37 cellular contexts compared by ENCODE assay signal in genomic region chr3:58708116-58708791, GRCh38. TPM values are rescaled to one million over a fixed set of nuclear protein-coding genes. Genes with fewer than 3 reads are reported as not detected.
"Had no signal": no experiment of that assay in that cellular context is flagged by ENCODE, and none has a peak within 500 bp of the region (broad histone marks: within the 10 kb centered on the region; RNA-seq: fewer than 3 reads in every experiment).

No MANE protein-coding gene starts in this region.

- FAIRE-seq: astrocyte, endometrium, endothelial cell of umbilical vein had no signal

- H3K9me3 ChIP-seq: colonic mucosa, esophagus squamous epithelium, gastroesophageal sphincter had no signal

- H3K4me3 Mint-ChIP-seq: activated CD4-positive, alpha-beta memory T cell treated with anti-CD3 and anti-CD28 coated beads for 36 hours; activated CD4-positive, alpha-beta T cell treated with anti-CD3 and anti-CD28 coated beads for 36 hours; activated CD4-positive, alpha-beta T cell treated with anti-CD3 and anti-CD28 coated beads, Interleukin-2, amount 10 ng/mL, durations not matched to agents 24 days and 14 days; activated CD8-positive, alpha-beta memory T cell treated with anti-CD3 and anti-CD28 coated beads, Interleukin-2, amount 10 ng/mL, durations not matched to agents 7 days and 5 days; activated CD8-positive, alpha-beta T cell treated with anti-CD3 and anti-CD28 coated beads, Interleukin-2, amount 10 ng/mL, durations not matched to agents 7 days and 5 days; activated naive CD8-positive, alpha-beta T cell; activated T-cell treated with anti-CD3 and anti-CD28 coated beads, Interleukin-2, amount 50 U/mL, for 24 hours; activated T-cell treated with anti-CD3 and anti-CD28 coated beads, Interleukin-2, amount 50 U/mL, for 72 hours; T-helper 17 cell; T-helper 2 cell treated with Interferon-gamma antibody and Interleukin-4, amounts not matched to agents 5 μg/mL and 100 μg/mL, for 36 hours had no signal

- H3K9me3 Mint-ChIP-seq: activated CD4-positive, alpha-beta memory T cell treated with anti-CD3 and anti-CD28 coated beads for 36 hours; activated T-cell treated with anti-CD3 and anti-CD28 coated beads, Interleukin-2, amount 50 U/mL, for 24 hours; activated T-cell treated with anti-CD3 and anti-CD28 coated beads, Interleukin-2, amount 50 U/mL, for 72 hours; T-helper 2 cell treated with Interferon-gamma antibody and Interleukin-4, amounts not matched to agents 5 μg/mL and 100 μg/mL, for 36 hours had no signal

- H3K27me3 Mint-ChIP-seq: activated CD4-positive, alpha-beta T cell treated with anti-CD3 and anti-CD28 coated beads for 36 hours; activated CD4-positive, alpha-beta T cell treated with anti-CD3 and anti-CD28 coated beads, Interleukin-2, amount 10 ng/mL, durations not matched to agents 24 days and 14 days; activated CD8-positive, alpha-beta memory T cell treated with anti-CD3 and anti-CD28 coated beads, Interleukin-2, amount 10 ng/mL, durations not matched to agents 7 days and 5 days; activated naive CD8-positive, alpha-beta T cell; activated T-cell treated with anti-CD3 and anti-CD28 coated beads, Interleukin-2, amount 50 U/mL, for 24 hours had no signal

- H3K4me3 ChIP-seq: colonic mucosa, esophagus squamous epithelium, gastroesophageal sphincter had no signal

- ATAC-seq: activated CD4-positive, alpha-beta T cell treated with anti-CD3 and anti-CD28 coated beads for 36 hours; activated CD8-positive, alpha-beta memory T cell treated with anti-CD3 and anti-CD28 coated beads, Interleukin-2, amount 10 ng/mL, durations not matched to agents 7 days and 5 days; activated CD8-positive, alpha-beta T cell treated with anti-CD3 and anti-CD28 coated beads, Interleukin-2, amount 10 ng/mL, durations not matched to agents 7 days and 5 days; activated T-cell treated with anti-CD3 and anti-CD28 coated beads, Interleukin-2, amount 50 U/mL, for 72 hours; gastroesophageal sphincter; T-helper 17 cell had no signal

- H3K27me3 ChIP-seq: brain microvascular endothelial cell, colonic mucosa, esophagus squamous epithelium, gastroesophageal sphincter had no signal

- H3K4me1 ChIP-seq: colonic mucosa, esophagus squamous epithelium, gastroesophageal sphincter had no signal

- H3K27ac Mint-ChIP-seq: activated CD4-positive, alpha-beta memory T cell treated with anti-CD3 and anti-CD28 coated beads for 36 hours; activated CD4-positive, alpha-beta T cell treated with anti-CD3 and anti-CD28 coated beads for 36 hours; activated CD4-positive, alpha-beta T cell treated with anti-CD3 and anti-CD28 coated beads, Interleukin-2, amount 10 ng/mL, durations not matched to agents 24 days and 14 days; activated CD8-positive, alpha-beta memory T cell treated with anti-CD3 and anti-CD28 coated beads, Interleukin-2, amount 10 ng/mL, durations not matched to agents 7 days and 5 days; activated CD8-positive, alpha-beta T cell treated with anti-CD3 and anti-CD28 coated beads, Interleukin-2, amount 10 ng/mL, durations not matched to agents 7 days and 5 days; activated naive CD8-positive, alpha-beta T cell; activated T-cell treated with anti-CD3 and anti-CD28 coated beads, Interleukin-2, amount 50 U/mL, for 24 hours; activated T-cell treated with anti-CD3 and anti-CD28 coated beads, Interleukin-2, amount 50 U/mL, for 72 hours; T-helper 17 cell; T-helper 2 cell treated with Interferon-gamma antibody and Interleukin-4, amounts not matched to agents 5 μg/mL and 100 μg/mL, for 36 hours had no signal

- H3K4me1 Mint-ChIP-seq: activated CD4-positive, alpha-beta T cell treated with anti-CD3 and anti-CD28 coated beads for 36 hours; activated CD4-positive, alpha-beta T cell treated with anti-CD3 and anti-CD28 coated beads, Interleukin-2, amount 10 ng/mL, durations not matched to agents 24 days and 14 days; activated CD8-positive, alpha-beta memory T cell treated with anti-CD3 and anti-CD28 coated beads, Interleukin-2, amount 10 ng/mL, durations not matched to agents 7 days and 5 days; T-helper 17 cell had no signal

- H3K27ac ChIP-seq: brain microvascular endothelial cell, colonic mucosa, epithelial cell of prostate, esophagus squamous epithelium, gastroesophageal sphincter had no signal

- H3K36me3 Mint-ChIP-seq: activated CD4-positive, alpha-beta memory T cell treated with anti-CD3 and anti-CD28 coated beads for 36 hours; activated CD8-positive, alpha-beta memory T cell treated with anti-CD3 and anti-CD28 coated beads, Interleukin-2, amount 10 ng/mL, durations not matched to agents 7 days and 5 days; activated naive CD8-positive, alpha-beta T cell had no signal

- DNase-seq: activated CD4-positive, alpha-beta memory T cell treated with anti-CD3 and anti-CD28 coated beads for 36 hours; activated CD4-positive, alpha-beta T cell treated with anti-CD3 and anti-CD28 coated beads for 36 hours; activated CD4-positive, alpha-beta T cell treated with anti-CD3 and anti-CD28 coated beads, Interleukin-2, amount 10 ng/mL, durations not matched to agents 24 days and 14 days; activated CD4-positive, CD25-positive, alpha-beta regulatory T cell; activated CD4-positive, CD25-positive, alpha-beta regulatory T cell treated with anti-CD3 and anti-CD28 coated beads, Interleukin-2, amount 50 U/mL, for 72 hours; activated CD8-positive, alpha-beta memory T cell treated with anti-CD3 and anti-CD28 coated beads, Interleukin-2, amount 10 ng/mL, durations not matched to agents 7 days and 5 days; activated CD8-positive, alpha-beta memory T cell treated with anti-CD3 and anti-CD28 coated beads, Interleukin-2, amount 50 U/mL, for 48 hours; activated CD8-positive, alpha-beta T cell treated with anti-CD3 and anti-CD28 coated beads, Interleukin-2, amount 10 ng/mL, durations not matched to agents 7 days and 5 days; activated effector memory CD4-positive, alpha-beta T cell treated with Interleukin-2 at 50 U/mL for 16 hours; activated gamma-delta T cell treated with Interleukin-2 at 50 U/mL for 16 hours; activated naive CD4-positive, alpha-beta T cell treated with anti-CD3 and anti-CD28 coated beads, Interleukin-2, amount 50 U/mL, for 16 hours; activated naive CD4-positive, alpha-beta T cell treated with Interleukin-2 at 50 U/mL for 16 hours; activated T-cell treated with anti-CD3 and anti-CD28 coated beads for 4 hours; activated T-cell treated with anti-CD3 and anti-CD28 coated beads, Interleukin-2, amount 50 U/mL, for 24 hours; activated T-cell treated with anti-CD3 and anti-CD28 coated beads, Interleukin-2, amount 50 U/mL, for 72 hours; amniotic stem cell; anterior cingulate cortex; brain microvascular endothelial cell; central memory CD4-positive, alpha-beta T cell; cerebellar nuclear complex; colonic mucosa; effector CD8-positive, alpha-beta T cell; esophagus squamous epithelium; foreskin melanocyte; T-helper 1 cell; T-helper 17 cell; T1000 had no signal

- H3K36me3 ChIP-seq: brain microvascular endothelial cell, colonic mucosa, esophagus squamous epithelium, gastroesophageal sphincter had no signal

RNA-seq across cellular contexts. Expression of gene FAM3D, which starts 41.7 kb away (rescaled TPM):
- total RNA-seq: activated CD4-positive, alpha-beta memory T cell treated with anti-CD3 and anti-CD28 coated beads for 36 hours; activated CD4-positive, alpha-beta T cell treated with anti-CD3 and anti-CD28 coated beads for 36 hours; activated CD4-positive, alpha-beta T cell treated with anti-CD3 and anti-CD28 coated beads, Interleukin-2, amount 10 ng/mL, durations not matched to agents 24 days and 14 days; activated CD8-positive, alpha-beta memory T cell treated with anti-CD3 and anti-CD28 coated beads for 36 hours; activated CD8-positive, alpha-beta memory T cell treated with anti-CD3 and anti-CD28 coated beads, Interleukin-2, amount 10 ng/mL, durations not matched to agents 7 days and 5 days; activated CD8-positive, alpha-beta T cell treated with anti-CD3 and anti-CD28 coated beads, Interleukin-2, amount 10 ng/mL, durations not matched to agents 7 days and 5 days; activated T-cell treated with anti-CD3 and anti-CD28 coated beads, Interleukin-2, amount 50 U/mL, for 72 hours; astrocyte; endothelial cell of umbilical vein; fibroblast of lung; fibroblast of villous mesenchyme; T-helper 17 cell had no signal
- polyA plus RNA-seq: fibroblast of lung had no signal
